17 cellular contexts compared by ENCODE assay signal in genomic region chr4:118904418-118904817, GRCh38. TPM values are rescaled to one million over a fixed set of nuclear protein-coding genes. Genes with fewer than 3 reads are reported as not detected.
A peak's percentile ranks its signal among the peaks of the same experiment; 100 is the strongest.
DNase-seq lines count a peak whose midpoint lies in the region; ATAC-seq and TF ChIP-seq lines count a peak whose summit lies in the region.
"Had no signal": no experiment of that assay in that cellular context is flagged by ENCODE, and none has a peak within 500 bp of the region (broad histone marks: within the 10 kb centered on the region; RNA-seq: fewer than 3 reads in every experiment).

No MANE protein-coding gene starts in this region.

- DNase-seq in NCI-H2227 (lab: John Stamatoyannopoulos, UW; ENCODE audit: unreplicated experiment) (peak; percentile 51), caudate nucleus (lab: John Stamatoyannopoulos, UW) (peak in 2 of 61 donors; percentile 4 to 14), left kidney (ENCODE audit: low read depth, low spot score) (peak; percentile 59), spleen (no peak), activated gamma-delta T cell treated with Interleukin-2 at 50 U/mL for 16 hours (no peak)
- no peak for DNase-seq in activated CD4-positive, alpha-beta T cell treated with anti-CD3 and anti-CD28 coated beads for 1 hour
- DNase-seq: activated CD4-positive, CD25-positive, alpha-beta regulatory T cell; endodermal cell; foreskin keratinocyte; naive thymus-derived CD4-positive, alpha-beta T cell; NCI-H146; NCI-H446; SHP77 treated with DMSO at 0.1 percent for 48 hours; stimulated activated naive CD8-positive, alpha-beta T cell treated with anti-CD3 and anti-CD28 coated beads, Interleukin-15, Interleukin-2, amounts not matched to agents 100 U/mL and 50 U/mL, for 24 hours; T-helper 2 cell had no signal

- no peaks in the 10 kb centered on the region for H3K36me3 ChIP-seq in spleen

- peaks cover 0 to 7% (median 3%) of the 10 kb centered on the region in 6 donors for H3K4me1 ChIP-seq in spleen
- H3K4me1 ChIP-seq: foreskin keratinocyte had no signal

- intact Hi-C loops in spleen (cut with DNase I; ENCODE audit: low total_unique reads) = no loop called here

- 70 to 75% (median 73%) methylated on average over 3 of the region's 3 CpGs for WGBS in spleen, 5 donors

- TF ChIP-seq CTCF in spleen (IDR thresholded peaks at IDR 0.05 in 8 of 11, conservative IDR thresholded peaks at IDR 0.05 in 3 of 11) = no peak

- no peaks in the 10 kb centered on the region for H3K9me3 ChIP-seq in spleen

- H3K27ac ChIP-seq in caudate nucleus (ENCODE audit: low read depth, low read length) = peak overlapping the region; percentile 46
- peak overlapping the region in 5 of 8 donors; percentile 19 to 51 (median 48) for H3K27ac ChIP-seq in spleen
- H3K27ac ChIP-seq: foreskin keratinocyte had no signal

- H3K27me3 ChIP-seq in spleen (replicated peaks in 1 of 7) = no peaks in the 10 kb centered on the region
- H3K27me3 ChIP-seq: foreskin keratinocyte had no signal

- no peak overlapping the region for H3K4me3 ChIP-seq in spleen

- no peak for TF ChIP-seq POLR2A in spleen (IDR thresholded peaks at IDR 0.05)

- ATAC-seq in activated CD4-positive, CD25-positive, alpha-beta regulatory T cell treated with anti-CD3 and anti-CD28 coated beads, Interleukin-2, amount 50 U/mL, for 24 hours = no peak
- ATAC-seq: foreskin keratinocyte; HCT116; stimulated activated naive CD8-positive, alpha-beta T cell treated with anti-CD3 and anti-CD28 coated beads, Interleukin-15, Interleukin-2, amounts not matched to agents 100 U/mL and 50 U/mL, for 24 hours had no signal

RNA-seq across cellular contexts. Expression of gene SYNPO2, which starts 15.8 kb away (rescaled TPM):
- total RNA-seq in spleen = 10 to 100 TPM; 24.7 to 72.1 (median 36.9) TPM
- 1 to 10 TPM; 3.6 to 5.9 (median 4.2) TPM for polyA plus RNA-seq in spleen

Comparison
In these comparisons a context has a peak if more than half of its experiments do, and no peak if none do; other contexts are left out.
1. DNase-seq: peak in NCI-H2227 (single experiment) and left kidney (single experiment); none in spleen (single experiment), activated CD4-positive, alpha-beta T cell treated with anti-CD3 and anti-CD28 coated beads for 1 hour (single experiment) and activated gamma-delta T cell treated with Interleukin-2 at 50 U/mL for 16 hours (single experiment).